In genomic region chr16:19071811-19072777, GRCh38 we compare ENCODE assay signal across 8 cellular contexts.
DNase-seq lines count a peak whose midpoint lies in the region; ATAC-seq and TF ChIP-seq lines count a peak whose summit lies in the region.

No MANE protein-coding gene starts in this region.

- TF ChIP-seq CTCF in HEK293 (tag by site-specific recombination; IDR thresholded peaks at IDR 0.05), result peak; percentile 52; the same call in 1 of the 2 replicates
- TF ChIP-seq CTCF in RWPE2 (IDR thresholded peaks at IDR 0.05; ENCODE audit: poor library complexity, severe bottlenecking), result peak; percentile 77

- peak overlapping the region; percentile 40 to 80 (median 68) for H3K4me2 ChIP-seq in BLaER1 treated with 17β-estradiol and CSF1 and Interleukin-3, amounts not matched to agents 10 nM and 100 nM

- H3K9me3 ChIP-seq in BLaER1 treated with 17β-estradiol and CSF1 and Interleukin-3, amounts not matched to agents 10 nM and 100 nM (replicated peaks in 1 of 11), result peaks cover 0 to 26% (median 9%) of the 10 kb centered on the region in 11 experiments; a peak in 12 of 22 replicates
- no peaks in the 10 kb centered on the region for H3K9me3 ChIP-seq in HEK293 (ENCODE audit: control insufficient read depth, insufficient read depth, low read depth, low read length)
- H3K9me3 ChIP-seq in RWPE2 (ENCODE audit: severe bottlenecking), result no peaks in the 10 kb centered on the region

- H3K36me3 ChIP-seq in BLaER1 treated with 17β-estradiol and CSF1 and Interleukin-3, amounts not matched to agents 10 nM and 100 nM, result peaks cover 35 to 61% (median 52%) of the 10 kb centered on the region in 11 experiments
- H3K36me3 ChIP-seq in HEK293 (ENCODE audit: control insufficient read depth in 2 of 2, insufficient read depth in 1 of 2, low read length in 2 of 2), result peaks cover 32 to 48% of the 10 kb centered on the region in 2 experiments; a peak in 2 of 3 replicates
- H3K36me3 ChIP-seq in RWPE2 (ENCODE audit: low read depth), result peaks cover 24% of the 10 kb centered on the region

- ATAC-seq in RWPE2 (ENCODE audit: low read depth), result peak; percentile 34; the same call in 1 of the 3 replicates
- ATAC-seq in HG02642 (IDR thresholded peaks at IDR 0.05; ENCODE audit: poor library complexity, unreplicated experiment), result no peak
- no peak for ATAC-seq in GM18861 (IDR thresholded peaks at IDR 0.05; ENCODE audit: unreplicated experiment)

- H3K4me3 ChIP-seq in BLaER1 treated with 17β-estradiol and CSF1 and Interleukin-3, amounts not matched to agents 10 nM and 100 nM, result no peak overlapping the region; a peak in 1 of 20 replicates
- H3K4me3 ChIP-seq in HEK293 (ENCODE audit: low read depth, low read length) (no peak overlapping the region), RWPE2 (ENCODE audit: severe bottlenecking) (no peak overlapping the region)

- H3K9ac ChIP-seq in BLaER1 treated with 17β-estradiol and CSF1 and Interleukin-3, amounts not matched to agents 10 nM and 100 nM, result peak overlapping the region in 10 of 11 experiments; percentile 6 to 77 (median 70); a peak in 16 of 22 replicates

- POLR2A ChIA-PET in HEK293 (lab: Yijun Ruan, JAX), result interaction anchor here (1.2 kb wide), 1 partner anchor 88 kb away, joined by 3 read pairs; the partner anchor contains the start of gene TMC7

- peak overlapping the region in 10 of 11 experiments; percentile 62 to 91 (median 88); a peak in 20 of 22 replicates for H3K27ac ChIP-seq in BLaER1 treated with 17β-estradiol and CSF1 and Interleukin-3, amounts not matched to agents 10 nM and 100 nM
- no peak overlapping the region for H3K27ac ChIP-seq in HEK293 (ENCODE audit: extremely low read depth, low read depth, low read length)
- no peak overlapping the region for H3K27ac ChIP-seq in RWPE2 (ENCODE audit: poor library complexity, severe bottlenecking)

- peaks cover 42 to 53% (median 47%) of the 10 kb centered on the region in 10 experiments for H3K4me1 ChIP-seq in BLaER1 treated with 17β-estradiol and CSF1 and Interleukin-3, amounts not matched to agents 10 nM and 100 nM
- H3K4me1 ChIP-seq in HEK293 (ENCODE audit: control insufficient read depth, insufficient read depth, low read length), result no peaks in the 10 kb centered on the region
- H3K4me1 ChIP-seq in RWPE2 (ENCODE audit: insufficient read depth, poor library complexity, severe bottlenecking), result peaks cover 5% of the 10 kb centered on the region

- H3K27me3 ChIP-seq in BLaER1 treated with 17β-estradiol and CSF1 and Interleukin-3, amounts not matched to agents 10 nM and 100 nM, result no peaks in the 10 kb centered on the region
- H3K27me3 ChIP-seq in RWPE2 (ENCODE audit: insufficient read depth, poor library complexity, severe bottlenecking), result no peaks in the 10 kb centered on the region

- DNase-seq in RWPE2 (ENCODE audit: low spot score) (no peak), amniotic stem cell (lab: John Stamatoyannopoulos, UW) (peak; percentile 19), hepatic stellate cell (ENCODE audit: low spot score) (peak; percentile 44)
- peak; percentile 45 to 60 (median 52) for DNase-seq in stimulated activated CD4-positive, alpha-beta T cell treated with anti-CD3 and anti-CD28 coated beads, Interleukin-12 subunit alpha, Interleukin-12 subunit beta, amount 100 ng/mL, for 48 hours (ENCODE audit: low read depth in 2 of 3, low spot score in 1 of 3)

- H4K20me1 ChIP-seq in BLaER1 treated with 17β-estradiol and CSF1 and Interleukin-3, amounts not matched to agents 10 nM and 100 nM, result no peaks in the 10 kb centered on the region

- CTCF ChIA-PET in HEK293 (lab: Yijun Ruan, JAX), result interaction anchor here (0.6 to 6.3 kb wide), 12 partner anchors 13 to 1605 kb away, joined by 3 to 53 read pairs (median 3); partner anchors contain the start of gene TMC7

TF ChIP-seq in HEK293, 187 proteins besides CTCF, POLR2A, EP300 and RAD21 (continues in another document):
- peak; percentile 91 for TF ChIP-seq ZNF2 (tag by site-specific recombination; IDR thresholded peaks at IDR 0.05)
- no peak for TF ChIP-seq ZBTB17 (tag by site-specific recombination; IDR thresholded peaks at IDR 0.05)
- no peak for TF ChIP-seq ZNF626 (tag by site-specific recombination; IDR thresholded peaks at IDR 0.05)
- no peak for TF ChIP-seq YY2 (tag by site-specific recombination; IDR thresholded peaks at IDR 0.05)
- peak; percentile 64 for TF ChIP-seq ZNF654 (tag by site-specific recombination; IDR thresholded peaks at IDR 0.05; ENCODE audit: low read depth)
- TF ChIP-seq PBX3 (CRISPR knock-in tag; IDR thresholded peaks at IDR 0.05), result no peak
- TF ChIP-seq ZNF221 (tag by site-specific recombination; IDR thresholded peaks at IDR 0.05; ENCODE audit: borderline replicate concordance), result no peak
- no peak for TF ChIP-seq ZBTB10 (tag by site-specific recombination; IDR thresholded peaks at IDR 0.05)
- TF ChIP-seq ZBTB44 (tag by site-specific recombination; IDR thresholded peaks at IDR 0.05), result no peak
- no peak for TF ChIP-seq ZNF514 (tag by site-specific recombination; IDR thresholded peaks at IDR 0.05)
- TF ChIP-seq ZBTB20 (tag by site-specific recombination; IDR thresholded peaks at IDR 0.05), result no peak
- TF ChIP-seq ZNF146 (tag by site-specific recombination; IDR thresholded peaks at IDR 0.05), result no peak
- TF ChIP-seq ATF2 (tag by site-specific recombination; IDR thresholded peaks at IDR 0.05; ENCODE audit: low read depth), result no peak

Comparison
In these comparisons a context has a peak if more than half of its experiments do, and no peak if none do; other contexts are left out.
1. H3K27ac ChIP-seq: peak in BLaER1 treated with 17β-estradiol and CSF1 and Interleukin-3, amounts not matched to agents 10 nM and 100 nM (10 of 11); none in HEK293 (single experiment) and RWPE2 (single experiment).